In the genomic region with DNA sequence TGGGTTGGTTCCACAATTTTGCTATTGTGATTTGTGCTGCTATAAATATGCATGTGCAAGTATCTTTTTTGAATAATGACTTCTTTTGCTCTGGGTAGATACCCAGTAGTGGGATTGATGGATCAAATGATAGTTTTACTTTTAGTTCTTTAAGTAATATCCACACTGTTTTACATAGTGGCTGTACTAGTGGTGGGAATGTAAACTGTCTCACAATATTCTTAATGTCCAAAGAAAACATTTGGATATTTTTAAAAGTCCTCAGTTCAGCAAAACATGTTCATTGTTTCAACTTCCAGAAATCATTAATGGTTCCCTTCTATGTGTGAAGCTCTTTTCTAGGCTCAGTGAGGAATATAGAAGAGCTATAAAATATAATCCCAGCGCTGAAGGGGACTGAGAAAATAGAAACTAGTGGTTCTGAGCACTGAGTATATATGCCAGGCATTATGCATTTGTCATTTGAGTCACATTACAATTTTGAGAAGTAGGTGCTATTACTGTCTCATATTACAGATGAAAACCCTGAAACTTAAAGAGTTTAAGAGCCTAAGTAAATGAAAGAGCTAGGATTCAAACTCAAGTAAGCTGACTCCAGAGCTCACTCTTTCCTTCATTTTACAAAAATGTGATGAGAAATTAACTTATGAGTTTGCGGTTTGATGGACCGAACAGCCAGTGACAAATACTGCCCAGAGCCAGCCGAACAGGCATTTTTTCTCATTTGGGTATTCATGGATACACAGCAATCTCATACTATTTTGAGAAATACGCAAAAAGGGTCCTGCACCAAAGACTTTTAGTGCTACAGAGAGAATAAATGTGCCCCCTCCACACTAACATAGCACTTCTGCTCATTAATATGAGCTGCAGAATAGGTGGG, we compare ENCODE assay signal across 20 cellular contexts.
DNase-seq lines count a peak whose midpoint lies in the region; ATAC-seq, FAIRE-seq and TF ChIP-seq lines count a peak whose summit lies in the region.
"Had no signal": no experiment of that assay in that cellular context is flagged by ENCODE, and none has a peak within 500 bp of the region (broad histone marks: within the 10 kb centered on the region; RNA-seq: fewer than 3 reads in every experiment).

No MANE protein-coding gene starts in this region.

- no peaks in the 10 kb centered on the region for H3K27me3 ChIP-seq in thoracic aorta (replicated peaks; ENCODE audit: insufficient read depth)
- H3K27me3 ChIP-seq: SJCRH30 had no signal

- no peak for FAIRE-seq in frontal cortex (lab: Jason Lieb, UNC)
- FAIRE-seq: GM19239, H54 had no signal

- ATAC-seq in SK-N-SH treated with all-trans-retinoic acid at 6 μM for 48 hours (peak; percentile 62), thoracic aorta (ENCODE audit: insufficient number of reproducible peaks, low FRiP score, low read depth) (peak; percentile 51)

- DNase-seq in M059J (ENCODE audit: low read depth) (peak; percentile 14), fibroblast of the aortic adventitia (ENCODE audit: low read depth) (no peak), thoracic aorta (ENCODE audit: low spot score) (no peak), frontal cortex (ENCODE audit: low spot score in 2 of 2) (no peak), activated gamma-delta T cell treated with Interleukin-2 at 50 U/mL for 16 hours (no peak), AG08395 (ENCODE audit: low spot score) (no peak)
- DNase-seq: ACHN; Caco-2; CD4-positive, CD25-positive, alpha-beta regulatory T cell; DMS153; NCI-H1048; NCI-H1694; NCI-H2107; NCI-H69; PC-9; SJCRH30 had no signal

- H3K27ac ChIP-seq in thoracic aorta, result peak overlapping the region; percentile 49 to 56
- H3K27ac ChIP-seq: KMS-11, PC-9, SJCRH30 had no signal

- peaks cover 7 to 49% of the 10 kb centered on the region in 2 donors for H3K4me1 ChIP-seq in thoracic aorta (ENCODE audit: control insufficient read depth in 1 of 2, low read depth in 2 of 2)

- no peaks in the 10 kb centered on the region for H3K9me3 ChIP-seq in thoracic aorta
- H3K9me3 ChIP-seq: Caco-2, SJCRH30 had no signal

- TF ChIP-seq CTCF in fibroblast of the aortic adventitia (IDR thresholded peaks at IDR 0.05; ENCODE audit: insufficient read depth, low read length) (peak; percentile 27), thoracic aorta (IDR thresholded peaks at IDR 0.05) (no peak)

- no peaks in the 10 kb centered on the region for H3K36me3 ChIP-seq in thoracic aorta
- H3K36me3 ChIP-seq: SJCRH30 had no signal

- H3K4me3 ChIP-seq in fibroblast of the aortic adventitia (ENCODE audit: low read depth, low read length) (no peak overlapping the region), thoracic aorta (peak overlapping the region; percentile 46)
- H3K4me3 ChIP-seq: PC-9, SJCRH30 had no signal

TF ChIP-seq in SK-N-SH treated with all-trans-retinoic acid at 6 μM for 48 hours, 23 proteins besides CTCF, POLR2A, EP300 and RAD21:
- TF ChIP-seq PPARA (CRISPR knock-in tag; IDR thresholded peaks at IDR 0.05; ENCODE audit: borderline replicate concordance), result no peak
